In genomic region chr4:7804759-7805385, GRCh38 we compare ENCODE assay signal across 11 cellular contexts.
DNase-seq lines count a peak whose midpoint lies in the region; ATAC-seq and TF ChIP-seq lines count a peak whose summit lies in the region.
"Had no signal": no experiment of that assay in that cellular context is flagged by ENCODE, and none has a peak within 500 bp of the region (broad histone marks: within the 10 kb centered on the region; RNA-seq: fewer than 3 reads in every experiment).

No MANE protein-coding gene starts in this region.

- in situ Hi-C loops in GM13977 (cut with MboI; ENCODE audit: low pct_unique_long_range_greater_than_20kb, low sequenced_read_pairs, unreplicated experiment), result loop anchor here (5.0 to 10.0 kb wide), 2 partner anchors 38 to 180 kb away; no protein-coding TSS in a partner anchor

- H3K4me3 ChIP-seq in AG04450 (ENCODE audit: low read depth, low read length) (no peak overlapping the region), sigmoid colon (no peak overlapping the region)
- H3K4me3 ChIP-seq: mucosa of descending colon had no signal

- intact Hi-C loops in sigmoid colon (cut with DNase I), result loop anchor here (1.0 to 5.0 kb wide), 6 partner anchors 38 to 182 kb away; no protein-coding TSS in a partner anchor
- intact Hi-C loops in CD4-positive, alpha-beta T cell (cut with DNase I, micrococcal nuclease), result loop anchor here (1.0 to 10.0 kb wide), 5 partner anchors 47 to 613 kb away; partner anchors contain the start of gene SORCS2 (in 2 of the 2)

- no peaks in the 10 kb centered on the region for H3K27me3 ChIP-seq in AG04450 (ENCODE audit: control insufficient read depth, insufficient read depth, low read length)
- H3K27me3 ChIP-seq in sigmoid colon, result no peaks in the 10 kb centered on the region
- no peaks in the 10 kb centered on the region for H3K27me3 ChIP-seq in CD4-positive, alpha-beta T cell (ENCODE audit: control insufficient read depth, insufficient read depth, low read length)

- H3K27ac Mint-ChIP-seq in CD4-positive, alpha-beta T cell, result no peak overlapping the region
- H3K27ac Mint-ChIP-seq: activated T-helper 1 cell treated with anti-CD3 and anti-CD28 coated beads, Interleukin-12 subunit alpha, Interleukin-12 subunit beta, Interleukin-2, Interleukin-4 antibody, amounts not matched to agents 30 ng/mL and 10 ng/mL and 1 ng/mL, durations not matched to agents 14 hours and 24 hours and 36 hours had no signal

- peak overlapping the region; percentile 85 for H3K27ac ChIP-seq in AG04450 (ENCODE audit: low read depth, low read length)
- peak overlapping the region; percentile 62; the same call in 1 of the 2 replicates for H3K27ac ChIP-seq in VCaP
- peak overlapping the region; percentile 78 to 86 (median 81) for H3K27ac ChIP-seq in sigmoid colon
- no peak overlapping the region for H3K27ac ChIP-seq in CD4-positive, alpha-beta T cell (ENCODE audit: low read depth, low read length)

- H3K9me3 Mint-ChIP-seq in CD4-positive, alpha-beta T cell, result no peaks in the 10 kb centered on the region
- H3K9me3 Mint-ChIP-seq: activated T-helper 1 cell treated with anti-CD3 and anti-CD28 coated beads, Interleukin-12 subunit alpha, Interleukin-12 subunit beta, Interleukin-2, Interleukin-4 antibody, amounts not matched to agents 30 ng/mL and 10 ng/mL and 1 ng/mL, durations not matched to agents 14 hours and 24 hours and 36 hours had no signal

- TF ChIP-seq CTCF in AG04450 (IDR thresholded peaks at IDR 0.05; ENCODE audit: low read depth, low read length) (no peak), VCaP (conservative IDR thresholded peaks at IDR 0.05) (no peak), sigmoid colon (IDR thresholded peaks at IDR 0.05) (no peak), GM13977 (IDR thresholded peaks at IDR 0.05; ENCODE audit: extremely low read depth, insufficient read depth, missing control alignments) (no peak)
- no peak for TF ChIP-seq CTCF in CD4-positive, alpha-beta T cell (IDR thresholded peaks at IDR 0.05)

- H3K27me3 Mint-ChIP-seq in CD4-positive, alpha-beta T cell, result no peaks in the 10 kb centered on the region

- no peak for ATAC-seq in left lobe of liver
- ATAC-seq in CD4-positive, alpha-beta T cell (ENCODE audit: poor library complexity), result no peak

- WGBS in sigmoid colon, 2 donors, result 86 to 92% methylated on average over 15 of the region's 15 CpGs

- DNase-seq in AG04450 (ENCODE audit: low read depth, low spot score) (no peak), left lobe of liver (ENCODE audit: low spot score) (peak; percentile 33), sigmoid colon (no peak), GM13977 (ENCODE audit: low spot score) (no peak), NCI-H1694 (lab: John Stamatoyannopoulos, UW) (no peak), C1 segment of cervical spinal cord (lab: John Stamatoyannopoulos, UW) (no peak)
- DNase-seq in CD4-positive, alpha-beta T cell, result no peak
- DNase-seq: NCI-H2171 had no signal

- CTCF ChIA-PET in AG04450 (lab: Charles Lee), result interaction anchor here (0.5 to 8.9 kb wide), 42 partner anchors 9 to 193 kb away, joined by 3 to 164 read pairs (median 4); partner anchors contain the start of gene AFAP1
- CTCF ChIA-PET in CD4-positive, alpha-beta T cell (lab: Charles Lee), result interaction anchor here (0.7 to 2.8 kb wide), 15 partner anchors 12 to 183 kb away, joined by 3 to 15 read pairs (median 4); no protein-coding TSS in a partner anchor

- TF ChIP-seq POLR2A in sigmoid colon (IDR thresholded peaks at IDR 0.05), result no peak

- H3K9me3 ChIP-seq in AG04450 (ENCODE audit: control insufficient read depth, insufficient read depth, low read length), result peaks cover 17% of the 10 kb centered on the region
- no peaks in the 10 kb centered on the region for H3K9me3 ChIP-seq in sigmoid colon
- H3K9me3 ChIP-seq in CD4-positive, alpha-beta T cell (ENCODE audit: control insufficient read depth, low read length), result no peaks in the 10 kb centered on the region
- H3K9me3 ChIP-seq: mucosa of descending colon had no signal

- H3K4me1 Mint-ChIP-seq in CD4-positive, alpha-beta T cell (ENCODE audit: low read depth), result peaks cover 13% of the 10 kb centered on the region

- peaks cover 0 to 55% (median 44%) of the 10 kb centered on the region in 4 donors for H3K4me1 ChIP-seq in sigmoid colon

- peaks cover 25% of the 10 kb centered on the region for H3K36me3 Mint-ChIP-seq in CD4-positive, alpha-beta T cell (ENCODE audit: low read depth)

- TF ChIP-seq EP300 in sigmoid colon (IDR thresholded peaks at IDR 0.05), result no peak

- POLR2A ChIA-PET in AG04450 (lab: Yijun Ruan, JAX), result interaction anchor here (0.9 to 1.5 kb wide), 8 partner anchors 9 to 135 kb away, joined by 3 to 6 read pairs (median 4); partner anchors contain the start of gene AFAP1
- POLR2A ChIA-PET in CD4-positive, alpha-beta T cell (lab: Charles Lee), result no interaction called here

- H3K4me3 Mint-ChIP-seq in CD4-positive, alpha-beta T cell, result no peak overlapping the region
- H3K4me3 Mint-ChIP-seq: activated T-helper 1 cell treated with anti-CD3 and anti-CD28 coated beads, Interleukin-12 subunit alpha, Interleukin-12 subunit beta, Interleukin-2, Interleukin-4 antibody, amounts not matched to agents 30 ng/mL and 10 ng/mL and 1 ng/mL, durations not matched to agents 14 hours and 24 hours and 36 hours had no signal

- H3K36me3 ChIP-seq in sigmoid colon, result peaks cover under 1 to 27% (median 18%) of the 10 kb centered on the region in 4 donors
